ENCODE assay signal across 26 cellular contexts in the genomic region with DNA sequence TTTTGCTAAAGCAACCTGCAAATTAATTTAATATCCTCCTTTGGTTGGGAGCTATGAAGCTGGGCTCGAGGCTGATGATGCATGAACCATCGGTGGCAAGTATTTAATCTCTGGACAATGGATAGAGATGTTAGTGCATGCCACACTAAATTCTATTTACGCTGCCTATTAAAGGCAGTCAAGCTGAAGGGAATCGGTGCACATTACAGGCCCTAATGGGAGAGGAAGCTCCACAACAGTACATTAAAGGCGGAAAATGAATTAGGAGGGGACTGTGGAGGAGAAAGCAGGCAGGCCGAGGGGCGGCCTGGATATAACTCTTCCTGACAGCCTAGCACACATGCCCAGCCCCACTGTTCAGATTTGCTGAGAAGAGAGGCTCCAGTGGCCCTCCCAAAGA.
"Had no signal": no experiment of that assay in that cellular context is flagged by ENCODE, and none has a peak within 500 bp of the region (broad histone marks: within the 10 kb centered on the region; RNA-seq: fewer than 3 reads in every experiment).

No MANE protein-coding gene starts in this region.

- H3K27ac Mint-ChIP-seq: effector memory CD8-positive, alpha-beta T cell; memory B cell; natural killer cell; stimulated activated naive B cell treated with anti-CD40 and anti-IgM and Interleukin-4, amounts not matched to agents 10 μg/mL and 1 μg/mL and 100 μg/mL, for 72 hours; stimulated activated naive CD8-positive, alpha-beta T cell treated with anti-CD3 and anti-CD28 coated beads, Interleukin-15, amount 100 ng/mL, for 72 hours had no signal

- H3K4me1 ChIP-seq: esophagus squamous epithelium, heart right ventricle, pancreas, spleen, suprapubic skin, upper lobe of right lung, uterus had no signal

- H3K9me3 Mint-ChIP-seq: immature natural killer cell had no signal

- H3K36me3 Mint-ChIP-seq: stimulated activated naive B cell treated with anti-CD40 and anti-IgM and Interleukin-4, amounts not matched to agents 10 μg/mL and 1 μg/mL and 100 μg/mL, for 72 hours had no signal

- H3K27ac ChIP-seq: esophagus squamous epithelium, heart right ventricle, neutrophil, pancreas, spleen, suprapubic skin, transverse colon, upper lobe of right lung, uterus had no signal

- DNase-seq: cortex of kidney; effector memory CD8-positive, alpha-beta T cell; erythroblast; esophagus squamous epithelium; foreskin melanocyte; glutamatergic neuron; heart right ventricle; hippocampal formation; immature natural killer cell; natural killer cell; pancreas; spleen; stimulated activated CD4-positive, alpha-beta T cell treated with anti-CD3 and anti-CD28 coated beads, Interleukin-4, amount 100 ng/mL, for 4 hours; stimulated activated naive B cell treated with anti-CD40 and anti-IgM and Interleukin-4, amounts not matched to agents 10 μg/mL and 1 μg/mL and 100 μg/mL, for 72 hours; stimulated activated naive CD8-positive, alpha-beta T cell treated with anti-CD3 and anti-CD28 coated beads, Interleukin-15, amount 100 ng/mL, for 72 hours; transverse colon; upper lobe of right lung; uterus had no signal

- ATAC-seq: effector memory CD8-positive, alpha-beta T cell; heart right ventricle; left lobe of liver; natural killer cell; sciatic nerve; stimulated activated naive B cell treated with anti-CD40 and anti-IgM and Interleukin-4, amounts not matched to agents 10 μg/mL and 1 μg/mL and 100 μg/mL, for 72 hours; stimulated activated naive CD8-positive, alpha-beta T cell treated with anti-CD3 and anti-CD28 coated beads, Interleukin-15, amount 100 ng/mL, for 72 hours; upper lobe of right lung had no signal

- H3K36me3 ChIP-seq: esophagus squamous epithelium, heart right ventricle, neutrophil, pancreas, spleen, suprapubic skin, transverse colon, upper lobe of right lung, uterus had no signal

- FAIRE-seq: endometrium, keratinocyte, pancreas had no signal

- H3K9me3 ChIP-seq: esophagus squamous epithelium, neutrophil, pancreas, suprapubic skin, transverse colon, upper lobe of right lung, uterus had no signal

- H3K4me3 ChIP-seq: esophagus squamous epithelium, heart right ventricle, lung, pancreas, spleen, suprapubic skin, transverse colon, upper lobe of right lung, uterus had no signal
